Comparison of ENCODE assay signal across 25 cellular contexts in genomic region chr15:87706001-87706400, GRCh38.
"Had no signal": no experiment of that assay in that cellular context is flagged by ENCODE, and none has a peak within 500 bp of the region (broad histone marks: within the 10 kb centered on the region; RNA-seq: fewer than 3 reads in every experiment).

No MANE protein-coding gene starts in this region.

- H3K4me3 ChIP-seq: pancreas, psoas muscle, right lobe of liver, sigmoid colon, suprapubic skin, testis, tibial artery, transverse colon, upper lobe of right lung, uterus had no signal

- H3K36me3 ChIP-seq: neutrophil, pancreas, right lobe of liver, sigmoid colon, suprapubic skin, tibial artery, transverse colon, upper lobe of right lung, uterus had no signal

- H3K9me3 ChIP-seq: neutrophil, pancreas, psoas muscle, right lobe of liver, sigmoid colon, suprapubic skin, testis, tibial artery, transverse colon, upper lobe of right lung, uterus had no signal

- H3K27ac ChIP-seq: neutrophil, pancreas, psoas muscle, right lobe of liver, sigmoid colon, suprapubic skin, testis, tibial artery, transverse colon, upper lobe of right lung, uterus had no signal

- ATAC-seq: naive thymus-derived CD4-positive, alpha-beta T cell; natural killer cell; pancreas; psoas muscle; right cardiac atrium; right lobe of liver; stimulated activated effector memory CD8-positive, alpha-beta T cell treated with anti-CD3 and anti-CD28 coated beads, Interleukin-12 subunit alpha, Interleukin-12 subunit beta, amount 100 ng/mL, for 72 hours; stimulated activated naive B cell treated with anti-CD40 and anti-IgM and Interleukin-4, amounts not matched to agents 10 μg/mL and 1 μg/mL and 100 μg/mL, for 72 hours; upper lobe of right lung had no signal

- DNase-seq: naive thymus-derived CD4-positive, alpha-beta T cell; natural killer cell; nucleus accumbens; pancreas; posterior cingulate gyrus; psoas muscle; right cardiac atrium; right lobe of liver; sigmoid colon; small intestine; stimulated activated CD4-positive, alpha-beta T cell treated with anti-CD3 and anti-CD28 coated beads, Interleukin-15, amount 100 ng/mL, for 24 hours; stimulated activated CD4-positive, alpha-beta T cell treated with anti-CD3 and anti-CD28 coated beads, Interleukin-2, amount 100 ng/mL, for 24 hours; stimulated activated CD4-positive, alpha-beta T cell treated with anti-CD3 and anti-CD28 coated beads, Interleukin-2, amount 100 ng/mL, for 48 hours; stimulated activated CD4-positive, alpha-beta T cell treated with anti-CD3 and anti-CD28 coated beads, Interleukin-4, amount 100 ng/mL, for 24 hours; stimulated activated naive B cell treated with anti-CD40 and anti-IgM and Interleukin-4, amounts not matched to agents 10 μg/mL and 1 μg/mL and 100 μg/mL, for 72 hours; stimulated activated naive CD4-positive, alpha-beta T cell treated with Interleukin-2 at 50 U/mL for 16 hours; substantia nigra; testis; tibial artery; transverse colon; upper lobe of right lung; uterus had no signal

- H3K27me3 ChIP-seq: pancreas, right lobe of liver, sigmoid colon, testis, tibial artery, transverse colon, upper lobe of right lung, uterus had no signal
